Comparison of ENCODE assay signal across 8 cellular contexts in genomic region chr17:73156166-73156840, GRCh38. TPM values are rescaled to one million over a fixed set of nuclear protein-coding genes. Genes with fewer than 3 reads are reported as not detected.
DNase-seq lines count a peak whose midpoint lies in the region; ATAC-seq and TF ChIP-seq lines count a peak whose summit lies in the region.

No MANE protein-coding gene starts in this region.

- peaks cover 4% of the 10 kb centered on the region for H3K4me1 Mint-ChIP-seq in activated naive CD4-positive, alpha-beta T cell treated with anti-CD3 and anti-CD28 coated beads, Interleukin-2, amount 10 ng/mL, durations not matched to agents 7 days and 5 days

- 24% methylated on average over 22 of the region's 22 CpGs for WGBS in prostate gland

- DNase-seq in EH (ENCODE audit: low read depth) = peak; percentile 73
- peak; percentile 78 for DNase-seq in HuH-7.5 (ENCODE audit: low spot score)
- peak; percentile 86 for DNase-seq in SHP77 (lab: John Stamatoyannopoulos, UW)
- peak; percentile 73 for DNase-seq in activated naive CD4-positive, alpha-beta T cell treated with anti-CD3 and anti-CD28 coated beads, Interleukin-2, amount 10 ng/mL, durations not matched to agents 7 days and 5 days
- DNase-seq in Right ventricle myocardium superior = peak; percentile 81
- DNase-seq in prostate gland (ENCODE audit: low spot score) = peak; percentile 33
- no peak for DNase-seq in DMS79 (lab: John Stamatoyannopoulos, UW)

- peak; percentile 65 for ATAC-seq in GM21576 (IDR thresholded peaks at IDR 0.05; ENCODE audit: unreplicated experiment)
- peak; percentile 98 for ATAC-seq in Right ventricle myocardium superior (ENCODE audit: poor library complexity)

- peaks cover 51% of the 10 kb centered on the region for H3K27me3 Mint-ChIP-seq in activated naive CD4-positive, alpha-beta T cell treated with anti-CD3 and anti-CD28 coated beads, Interleukin-2, amount 10 ng/mL, durations not matched to agents 7 days and 5 days

- TF ChIP-seq POLR2A in prostate gland (IDR thresholded peaks at IDR 0.05) = no peak

- no peak overlapping the region for H3K4me3 ChIP-seq in prostate gland

- intact Hi-C loops in Right ventricle myocardium superior (cut with DNase I) = loop anchor here (10.0 kb wide), 2 partner anchors 172 to 592 kb away; no protein-coding TSS in a partner anchor
- intact Hi-C loops in prostate gland (cut with DNase I) = loop anchor here (5.0 kb wide), 2 partner anchors 169 to 429 kb away; no protein-coding TSS in a partner anchor

- H3K27me3 ChIP-seq in prostate gland (replicated peaks; ENCODE audit: insufficient read depth) = no peaks in the 10 kb centered on the region

- no peaks in the 10 kb centered on the region for H3K4me1 ChIP-seq in prostate gland (replicated peaks)

- no peaks in the 10 kb centered on the region for H3K36me3 ChIP-seq in prostate gland

- no peak overlapping the region for H3K27ac ChIP-seq in prostate gland

- TF ChIP-seq CTCF in prostate gland (IDR thresholded peaks at IDR 0.05) = peak in 3 of 4 experiments; percentile 40 to 76 (median 73)

- H3K9me3 Mint-ChIP-seq in activated naive CD4-positive, alpha-beta T cell treated with anti-CD3 and anti-CD28 coated beads, Interleukin-2, amount 10 ng/mL, durations not matched to agents 7 days and 5 days = no peaks in the 10 kb centered on the region

- H3K36me3 Mint-ChIP-seq in activated naive CD4-positive, alpha-beta T cell treated with anti-CD3 and anti-CD28 coated beads, Interleukin-2, amount 10 ng/mL, durations not matched to agents 7 days and 5 days = no peaks in the 10 kb centered on the region

- no peak overlapping the region for H3K4me3 Mint-ChIP-seq in activated naive CD4-positive, alpha-beta T cell treated with anti-CD3 and anti-CD28 coated beads, Interleukin-2, amount 10 ng/mL, durations not matched to agents 7 days and 5 days

- no peak overlapping the region for H3K27ac Mint-ChIP-seq in activated naive CD4-positive, alpha-beta T cell treated with anti-CD3 and anti-CD28 coated beads, Interleukin-2, amount 10 ng/mL, durations not matched to agents 7 days and 5 days

- CTCF ChIA-PET in activated naive CD4-positive, alpha-beta T cell treated with anti-CD3 and anti-CD28 coated beads, Interleukin-2, amount 10 ng/mL, durations not matched to agents 7 days and 5 days (lab: Charles Lee) = interaction anchor here (0.6 to 7.1 kb wide), 16 partner anchors 9 to 597 kb away, joined by 3 to 92 read pairs (median 4); partner anchors contain the start of gene SSTR2

- no peaks in the 10 kb centered on the region for H3K9me3 ChIP-seq in prostate gland

RNA-seq across cellular contexts. Expression of gene SSTR2, which starts 8.5 kb away (rescaled TPM):
- total RNA-seq in Right ventricle myocardium superior (0.56 TPM), prostate gland (under 1 TPM; 0.40 to 0.46 TPM)

RNA-seq across cellular contexts. Expression of gene COG1, which starts 36.6 kb away (rescaled TPM):
- 46.1 TPM for total RNA-seq in Right ventricle myocardium superior
- total RNA-seq in prostate gland = 10 to 100 TPM; 34.6 to 52.5 TPM
